ENCODE assay signal across 15 cellular contexts in the genomic region with DNA sequence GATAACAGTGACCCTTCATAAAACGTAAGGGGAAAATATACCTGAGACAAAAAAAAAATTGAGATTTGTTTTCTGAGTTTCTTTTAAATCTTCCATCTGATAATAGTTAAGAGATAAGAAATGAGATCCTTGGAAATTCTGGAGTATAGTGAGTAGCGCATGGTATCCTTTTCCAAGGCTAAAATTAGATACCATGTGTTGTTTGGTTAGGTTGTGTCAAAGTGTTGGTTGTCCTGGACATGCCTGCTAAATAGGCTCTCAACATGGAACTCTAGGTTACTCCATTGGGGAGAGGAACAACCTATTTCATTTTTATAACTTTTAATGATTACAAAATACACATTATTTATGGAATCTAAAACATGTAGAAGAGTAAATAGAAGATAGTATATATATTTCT. TPM values are rescaled to one million over a fixed set of nuclear protein-coding genes. Genes with fewer than 3 reads are reported as not detected.
DNase-seq lines count a peak whose midpoint lies in the region; TF ChIP-seq lines count a peak whose summit lies in the region.
"Had no signal": no experiment of that assay in that cellular context is flagged by ENCODE, and none has a peak within 500 bp of the region (broad histone marks: within the 10 kb centered on the region; RNA-seq: fewer than 3 reads in every experiment).

No MANE protein-coding gene starts in this region.

- peak overlapping the region; percentile 76 to 94 (median 88); a peak in 21 of 22 replicates for H3K27ac ChIP-seq in BLaER1 treated with 17β-estradiol and CSF1 and Interleukin-3, amounts not matched to agents 10 nM and 100 nM
- peak overlapping the region; percentile 86 for H3K27ac ChIP-seq in neutrophil
- H3K27ac ChIP-seq in subcutaneous abdominal adipose tissue (ENCODE audit: low read depth, low read length), result peak overlapping the region; percentile 51
- H3K27ac ChIP-seq: 22Rv1, A549 had no signal

- DNase-seq in NB4 (ENCODE audit: low read depth) (no peak), D341Med (ENCODE audit: low spot score) (no peak), osteocyte (ENCODE audit: extremely low spot score, unreplicated experiment) (no peak), SW 1271 (lab: John Stamatoyannopoulos, UW) (no peak)
- DNase-seq: AML-193; CD8-positive, alpha-beta T cell; GM23248 had no signal

- H4K20me1 ChIP-seq in BLaER1 treated with 17β-estradiol and CSF1 and Interleukin-3, amounts not matched to agents 10 nM and 100 nM, result no peaks in the 10 kb centered on the region

- no peak overlapping the region for H3K4me3 Mint-ChIP-seq in osteocyte (ENCODE audit: unreplicated experiment)
- H3K4me3 Mint-ChIP-seq: CD8-positive, alpha-beta T cell had no signal

- H3K27me3 Mint-ChIP-seq in osteocyte (ENCODE audit: unreplicated experiment), result no peaks in the 10 kb centered on the region

- no peaks in the 10 kb centered on the region for H3K4me1 Mint-ChIP-seq in osteocyte (ENCODE audit: unreplicated experiment)

- H3K9ac ChIP-seq in BLaER1 treated with 17β-estradiol and CSF1 and Interleukin-3, amounts not matched to agents 10 nM and 100 nM, result peak overlapping the region in 3 of 11 experiments; percentile 75 to 79 (median 78); a peak in 4 of 22 replicates
- H3K9ac ChIP-seq in subcutaneous abdominal adipose tissue (ENCODE audit: low read length in 5 of 5), result no peak overlapping the region
- H3K9ac ChIP-seq: GM23248 had no signal

- H3K27me3 ChIP-seq in BLaER1 treated with 17β-estradiol and CSF1 and Interleukin-3, amounts not matched to agents 10 nM and 100 nM, result no peaks in the 10 kb centered on the region
- H3K27me3 ChIP-seq in neutrophil (no peaks in the 10 kb centered on the region), subcutaneous abdominal adipose tissue (ENCODE audit: control insufficient read depth in 5 of 5, insufficient read depth in 4 of 5, low read length in 5 of 5) (no peaks in the 10 kb centered on the region)

- H3K36me3 Mint-ChIP-seq in osteocyte (ENCODE audit: unreplicated experiment), result peaks cover 38% of the 10 kb centered on the region
- H3K36me3 Mint-ChIP-seq: CD8-positive, alpha-beta T cell had no signal

- no peak for TF ChIP-seq POLR2A in NB4 (IDR thresholded peaks at IDR 0.05; ENCODE audit: extremely low read depth, insufficient read length)

- H3K27ac Mint-ChIP-seq in osteocyte (ENCODE audit: unreplicated experiment), result no peak overlapping the region
- H3K27ac Mint-ChIP-seq: CD8-positive, alpha-beta T cell had no signal

- H3K4me2 ChIP-seq in BLaER1 treated with 17β-estradiol and CSF1 and Interleukin-3, amounts not matched to agents 10 nM and 100 nM, result peak overlapping the region in 8 of 11 experiments; percentile 76 to 94 (median 80); a peak in 11 of 22 replicates
- H3K4me2 ChIP-seq: A549 had no signal

- peaks cover 0 to 88% (median 0%) of the 10 kb centered on the region in 11 experiments; a peak in 8 of 22 replicates for H3K36me3 ChIP-seq in BLaER1 treated with 17β-estradiol and CSF1 and Interleukin-3, amounts not matched to agents 10 nM and 100 nM
- peaks cover 88% of the 10 kb centered on the region for H3K36me3 ChIP-seq in neutrophil
- H3K36me3 ChIP-seq in subcutaneous abdominal adipose tissue (ENCODE audit: control insufficient read depth in 5 of 5, insufficient read depth in 5 of 5, low read length in 5 of 5), result peaks cover 23 to 64% (median 53%) of the 10 kb centered on the region in 5 donors

- no peaks in the 10 kb centered on the region for H3K9me3 Mint-ChIP-seq in osteocyte (ENCODE audit: unreplicated experiment)
- H3K9me3 Mint-ChIP-seq: CD8-positive, alpha-beta T cell had no signal

- H3K4me1 ChIP-seq in BLaER1 treated with 17β-estradiol and CSF1 and Interleukin-3, amounts not matched to agents 10 nM and 100 nM, result peaks cover 22 to 98% (median 70%) of the 10 kb centered on the region in 10 experiments
- H3K4me1 ChIP-seq in neutrophil (ENCODE audit: control insufficient read depth in 1 of 2, insufficient read depth in 1 of 2, low read depth in 1 of 2, low read length in 1 of 2) (peaks cover 98 to 99% of the 10 kb centered on the region in 2 experiments), subcutaneous abdominal adipose tissue (ENCODE audit: control insufficient read depth in 5 of 5, insufficient read depth in 5 of 5, low read length in 5 of 5) (peaks cover 3 to 62% (median 34%) of the 10 kb centered on the region in 5 donors)
- H3K4me1 ChIP-seq: A549, HAP-1 had no signal

- peaks cover 0 to 25% (median 0%) of the 10 kb centered on the region in 11 experiments; a peak in 5 of 22 replicates for H3K9me3 ChIP-seq in BLaER1 treated with 17β-estradiol and CSF1 and Interleukin-3, amounts not matched to agents 10 nM and 100 nM (replicated peaks in 1 of 11)
- H3K9me3 ChIP-seq in neutrophil, result no peaks in the 10 kb centered on the region
- H3K9me3 ChIP-seq in subcutaneous abdominal adipose tissue (ENCODE audit: control insufficient read depth in 5 of 5, low read length in 5 of 5), result no peaks in the 10 kb centered on the region
- H3K9me3 ChIP-seq: A549, HAP-1 had no signal

- TF ChIP-seq CTCF in NB4 (IDR thresholded peaks at IDR 0.05; ENCODE audit: low read depth, low read length), result no peak
- no peak for TF ChIP-seq CTCF in neutrophil (IDR thresholded peaks at IDR 0.05)
- no peak for TF ChIP-seq CTCF in osteocyte (IDR thresholded peaks at IDR 0.05)

- peak overlapping the region in 1 of 10 experiments; percentile 2; a peak in 1 of 20 replicates for H3K4me3 ChIP-seq in BLaER1 treated with 17β-estradiol and CSF1 and Interleukin-3, amounts not matched to agents 10 nM and 100 nM
- peak overlapping the region; percentile 52 for H3K4me3 ChIP-seq in NB4 (ENCODE audit: low read depth, low read length)
- H3K4me3 ChIP-seq in neutrophil (ENCODE audit: low read depth in 1 of 2, low read length in 1 of 2), result peak overlapping the region in 1 of 2 experiments; percentile 52
- H3K4me3 ChIP-seq in subcutaneous abdominal adipose tissue (ENCODE audit: low read depth in 1 of 5, low read length in 5 of 5), result no peak overlapping the region
- H3K4me3 ChIP-seq: A549, GM23248, HAP-1 had no signal

RNA-seq across cellular contexts. Expression of a gene that starts 14.8 kb away (rescaled TPM):
- 36.1 and 37.3 TPM in 2 replicates for total RNA-seq in osteocyte

RNA-seq across cellular contexts. Expression of a gene that starts 57.7 kb away (rescaled TPM):
- not detected in 2 replicates for total RNA-seq in osteocyte
- total RNA-seq: CD8-positive, alpha-beta T cell; GM23248; H4; HT-29 had no signal
